Comparison of ENCODE assay signal across 27 cellular contexts in the genomic region with DNA sequence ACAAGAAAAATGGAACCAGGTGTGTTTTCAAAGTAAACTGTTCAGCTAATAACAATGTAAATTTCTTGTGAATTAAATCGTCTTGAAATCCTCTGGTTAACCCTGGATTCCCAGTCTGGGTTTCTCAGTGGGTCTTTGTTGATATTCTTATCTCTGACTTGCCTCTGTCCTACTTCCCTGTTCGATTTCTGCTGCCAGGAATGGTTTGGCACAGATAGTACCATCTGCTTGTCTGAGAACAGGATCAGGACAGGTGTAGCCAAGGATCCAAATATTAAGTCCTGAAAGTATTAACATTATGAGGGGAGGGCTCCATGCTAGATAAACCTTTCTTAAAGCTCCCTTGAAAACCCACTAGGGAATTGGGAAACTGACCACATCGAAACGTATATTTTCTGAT.
"Had no signal": no experiment of that assay in that cellular context is flagged by ENCODE, and none has a peak within 500 bp of the region (broad histone marks: within the 10 kb centered on the region; RNA-seq: fewer than 3 reads in every experiment).

No MANE protein-coding gene starts in this region.

- H2AFZ ChIP-seq: PC-9 had no signal

- H3K27ac ChIP-seq: ascending aorta, KMS-11, PC-9 had no signal

- H3K27me3 ChIP-seq: ascending aorta, breast epithelium had no signal

- H3K4me2 ChIP-seq: KMS-11, PC-9 had no signal

- DNase-seq: activated CD4-positive, alpha-beta T cell treated with anti-CD3 and anti-CD28 coated beads for 36 hours; activated CD4-positive, alpha-beta T cell treated with anti-CD3 and anti-CD28 coated beads, Interleukin-2, amount 10 ng/mL, durations not matched to agents 7 days and 5 days; activated CD4-positive, alpha-beta T cell treated with anti-CD3 and anti-CD28 coated beads, Interleukin-2, amount 50 U/mL, for 48 hours; activated CD8-positive, alpha-beta T cell treated with anti-CD3 and anti-CD28 coated beads, Interleukin-2, amount 10 ng/mL, durations not matched to agents 7 days and 5 days; activated effector memory CD4-positive, alpha-beta T cell treated with Interleukin-2 at 50 U/mL for 16 hours; activated naive CD4-positive, alpha-beta T cell treated with anti-CD3 and anti-CD28 coated beads, Interleukin-2, amount 10 ng/mL, durations not matched to agents 7 days and 5 days; activated naive CD8-positive, alpha-beta T cell treated with anti-CD3 and anti-CD28 coated beads for 36 hours; activated T-cell treated with anti-CD3 and anti-CD28 coated beads, Interleukin-2, amount 50 U/mL, for 24 hours; amygdala; NCI-H1092 treated with DMSO at 0.1 percent for 48 hours; NCI-H146; NCI-H187; NCI-H2029 treated with DMSO at 0.1 percent for 48 hours; NCI-H2107; NCI-H2171; NCI-H510A; NCI-H526; NCI-H748 treated with DMSO at 0.1 percent for 48 hours; NK-92 treated with Interleukin-12 subunit alpha and Interleukin-12 subunit beta, amount 100 ng/mL, for 24 hours; PC-9; Right ventricle myocardium superior; T1000 had no signal

- H3K9ac ChIP-seq: KMS-11 had no signal

- ATAC-seq: activated CD4-positive, alpha-beta T cell treated with anti-CD3 and anti-CD28 coated beads for 36 hours; activated CD4-positive, CD25-positive, alpha-beta regulatory T cell treated with anti-CD3 and anti-CD28 coated beads, Interleukin-2, amount 50 U/mL, for 24 hours; activated CD8-positive, alpha-beta T cell treated with anti-CD3 and anti-CD28 coated beads, Interleukin-2, amount 10 ng/mL, durations not matched to agents 7 days and 5 days; WTC11 had no signal

- H3K4me1 ChIP-seq: ascending aorta, breast epithelium had no signal

- H3K4me3 ChIP-seq: ascending aorta, breast epithelium, PC-9 had no signal

- H3K9me3 ChIP-seq: ascending aorta, breast epithelium had no signal
